Comparison of ENCODE assay signal across 8 cellular contexts in genomic region chr13:101626925-101627555, GRCh38.
A peak's percentile ranks its signal among the peaks of the same experiment; 100 is the strongest.
DNase-seq lines count a peak whose midpoint lies in the region; TF ChIP-seq lines count a peak whose summit lies in the region.

No MANE protein-coding gene starts in this region.

- H3K4me3 ChIP-seq in GM23248, result peak overlapping the region; percentile 71

- in situ Hi-C loops in GM23248 (cut with MboI), result no loop called here

- H3K9me2 ChIP-seq in GM23248 (ENCODE audit: insufficient read depth), result no peaks in the 10 kb centered on the region

- DNase-seq in NCI-H2081 (lab: John Stamatoyannopoulos, UW) (peak; percentile 39 to 42), NCI-H2081 treated with DMSO at 0.1 percent for 48 hours (lab: John Stamatoyannopoulos, UW) (no peak), GM23248 (peak; percentile 46), MV-4-11 (lab: John Stamatoyannopoulos, UW) (peak; percentile 60), osteocyte (ENCODE audit: extremely low spot score, unreplicated experiment) (no peak), activated gamma-delta T cell (lab: John Stamatoyannopoulos, UW) (no peak), NCI-H2196 treated with DMSO at 0.1 percent for 48 hours (lab: John Stamatoyannopoulos, UW; ENCODE audit: unreplicated experiment) (no peak)
- DNase-seq in central memory CD4-positive, alpha-beta T cell, result peak; percentile 42

- no peaks in the 10 kb centered on the region for H3K27me3 Mint-ChIP-seq in osteocyte (ENCODE audit: unreplicated experiment)

- peak overlapping the region; percentile 61 for H3K9ac ChIP-seq in GM23248

- H3K4me1 ChIP-seq in GM23248 (ENCODE audit: insufficient read depth), result peaks cover 33% of the 10 kb centered on the region

- peaks cover 10% of the 10 kb centered on the region; the same call in 1 of the 2 replicates for H3K79me2 ChIP-seq in GM23248 (ENCODE audit: insufficient read depth)

- peaks cover 6% of the 10 kb centered on the region; the same call in 1 of the 2 replicates for H3F3A ChIP-seq in GM23248 (ENCODE audit: insufficient read depth)

- H3K9me3 Mint-ChIP-seq in osteocyte (ENCODE audit: unreplicated experiment), result no peaks in the 10 kb centered on the region

- peak overlapping the region; percentile 94 for H3K27ac Mint-ChIP-seq in osteocyte (ENCODE audit: unreplicated experiment)

- 7 to 8% methylated on average over 4 of the region's 4 CpGs for WGBS in GM23248 (ENCODE audit: low coverage in 1 of 2, low lambda C conversion rate in 2 of 2, missing lambda C conversion rate in 2 of 2), 2 experiments

- TF ChIP-seq CTCF in osteocyte (IDR thresholded peaks at IDR 0.05), result no peak

- H3K4me1 Mint-ChIP-seq in osteocyte (ENCODE audit: unreplicated experiment), result peaks cover 71% of the 10 kb centered on the region

- peak overlapping the region; percentile 93 for H3K4me2 ChIP-seq in GM23248 (ENCODE audit: unreplicated experiment)

- peaks cover 11% of the 10 kb centered on the region; the same call in 1 of the 2 replicates for H3K36me3 ChIP-seq in GM23248 (ENCODE audit: low read depth)

- no peaks in the 10 kb centered on the region for H3K9me3 ChIP-seq in GM23248 (ENCODE audit: low read depth)

- peak overlapping the region; percentile 47 for H3K27ac ChIP-seq in GM23248

- peak overlapping the region; percentile 69 for H3K4me3 Mint-ChIP-seq in osteocyte (ENCODE audit: unreplicated experiment)

- peaks cover 46% of the 10 kb centered on the region for H3K36me3 Mint-ChIP-seq in osteocyte (ENCODE audit: unreplicated experiment)

- peak overlapping the region; percentile 56 for H2AFZ ChIP-seq in GM23248

- no peaks in the 10 kb centered on the region for H3K27me3 ChIP-seq in GM23248 (replicated peaks; ENCODE audit: insufficient read depth)

- 0 out of 2 replicates have a peak, but pooled peaks cover 3% of the 10 kb centered on the region for H4K20me1 ChIP-seq in GM23248 (ENCODE audit: insufficient read depth)

Comparison
In these comparisons a context has a peak if more than half of its experiments do, and no peak if none do; other contexts are left out.
1. DNase-seq: peak in NCI-H2081 (2 of 2), GM23248 (single experiment), MV-4-11 (single experiment) and central memory CD4-positive, alpha-beta T cell (single experiment); none in NCI-H2081 treated with DMSO at 0.1 percent for 48 hours (single experiment), osteocyte (single experiment), activated gamma-delta T cell (single experiment) and NCI-H2196 treated with DMSO at 0.1 percent for 48 hours (single experiment).